8 cellular contexts compared by ENCODE assay signal in genomic region chr20:62386383-62387218, GRCh38. TPM values are rescaled to one million over a fixed set of nuclear protein-coding genes. Genes with fewer than 3 reads are reported as not detected.
A peak's percentile ranks its signal among the peaks of the same experiment; 100 is the strongest.
DNase-seq lines count a peak whose midpoint lies in the region; ATAC-seq, FAIRE-seq and TF ChIP-seq lines count a peak whose summit lies in the region.

TSS of gene RPS21 (plus strand) at chr20:62387103. CDS start at chr20:62387339, 236 bp downstream.

- H3K9me3 ChIP-seq in AG04450 (ENCODE audit: control insufficient read depth, insufficient read depth, low read length) (no peaks in the 10 kb centered on the region), keratinocyte (ENCODE audit: control insufficient read depth, low read depth, low read length) (no peaks in the 10 kb centered on the region)

- H3K4me3 ChIP-seq in AG04450 (ENCODE audit: low read depth, low read length) = peak within 1 kb of the TSS; percentile 99
- peak within 1 kb of the TSS; percentile 89 to 99 (median 90) for H3K4me3 ChIP-seq in keratinocyte (ENCODE audit: control insufficient read depth in 2 of 3, extremely low read depth in 1 of 3, insufficient read depth in 2 of 3, low read depth in 1 of 3, low read length in 3 of 3)

- peaks cover 21% of the 10 kb centered on the region for H3K4me1 ChIP-seq in keratinocyte (ENCODE audit: control insufficient read depth, extremely low read depth, insufficient read depth, low read length)

- peaks cover 59% of the 10 kb centered on the region for H3K79me2 ChIP-seq in keratinocyte (ENCODE audit: control insufficient read depth, insufficient read depth, low read length)

- peak within 1 kb of the TSS; percentile 62 for H2AFZ ChIP-seq in keratinocyte (ENCODE audit: control insufficient read depth, low read length)

- POLR2A ChIA-PET in AG04450 (lab: Yijun Ruan, JAX) = interaction anchor here (0.6 to 1.0 kb wide), 8 partner anchors 9 to 90 kb away, joined by 3 to 9 read pairs (median 4); no protein-coding TSS in a partner anchor

- peak within 1 kb of the TSS; percentile 61 for H3K27ac ChIP-seq in AG04450 (ENCODE audit: low read depth, low read length)
- H3K27ac ChIP-seq in caudate nucleus (ENCODE audit: low read depth, low read length) = peak within 1 kb of the TSS; percentile 92
- H3K27ac ChIP-seq in keratinocyte (ENCODE audit: control insufficient read depth, insufficient read depth, low read length) = peak within 1 kb of the TSS; percentile 86

- H3K4me2 ChIP-seq in keratinocyte (ENCODE audit: control insufficient read depth, extremely low read depth, insufficient read depth, low read depth, low read length) = peak within 1 kb of the TSS; percentile 99

- no peak for FAIRE-seq in keratinocyte (lab: Jason Lieb, UNC)

- H3K9me1 ChIP-seq in keratinocyte (ENCODE audit: control insufficient read depth, extremely low read depth, insufficient read depth, low read length) = no peaks in the 10 kb centered on the region

- H3K27me3 ChIP-seq in AG04450 (ENCODE audit: control insufficient read depth, insufficient read depth, low read length) (no peaks in the 10 kb centered on the region), keratinocyte (ENCODE audit: control insufficient read depth, extremely low read depth, insufficient read depth, low read length) (no peaks in the 10 kb centered on the region)

- DNase-seq in AG04450 (ENCODE audit: low read depth, low spot score) (peak; percentile 61), NCI-H2227 (lab: John Stamatoyannopoulos, UW; ENCODE audit: unreplicated experiment) (peak; percentile 95), caudate nucleus (lab: John Stamatoyannopoulos, UW) (peak in 60 of 61 donors; percentile 41 to 94 (median 85)), keratinocyte (ENCODE audit: low read depth, low spot score) (no peak)
- peak; percentile 81 to 92 (median 88) for DNase-seq in activated CD4-positive, CD25-positive, alpha-beta regulatory T cell (lab: John Stamatoyannopoulos, UW)
- peak; percentile 79 to 92 (median 85) for DNase-seq in stimulated activated CD4-positive, alpha-beta T cell treated with anti-CD3 and anti-CD28 coated beads, Interleukin-12 subunit alpha, Interleukin-12 subunit beta, amount 100 ng/mL, for 48 hours (ENCODE audit: low read depth in 2 of 3, low spot score in 1 of 3)

- dilution Hi-C loops in keratinocyte (cut with MboI; ENCODE audit: extremely low pct_ligation_motif_present, low sequenced_read_pairs) = no loop called here

- ATAC-seq in GM18907 (IDR thresholded peaks at IDR 0.05; ENCODE audit: unreplicated experiment) (peak; percentile 76), HG03159 (IDR thresholded peaks at IDR 0.05; ENCODE audit: unreplicated experiment) (peak; percentile 80)

- H4K20me1 ChIP-seq in keratinocyte (ENCODE audit: control insufficient read depth, extremely low read depth, insufficient read depth, low read length) = peaks cover 10% of the 10 kb centered on the region

- TF ChIP-seq CTCF in AG04450 (IDR thresholded peaks at IDR 0.05; ENCODE audit: low read depth, low read length) = no peak
- no peak for TF ChIP-seq CTCF in keratinocyte (optimal IDR thresholded peaks at IDR 0.05 in 1 of 3, IDR thresholded peaks at IDR 0.05 in 1 of 3, conservative IDR thresholded peaks at IDR 0.05 in 1 of 3; ENCODE audit: extremely low read depth in 1 of 3, insufficient read depth in 2 of 3, low read length in 3 of 3)

- peak within 1 kb of the TSS; percentile 93 for H3K9ac ChIP-seq in keratinocyte (ENCODE audit: control insufficient read depth, extremely low read depth, insufficient read depth, low read length)

- H3K36me3 ChIP-seq in keratinocyte (ENCODE audit: control insufficient read depth in 2 of 2, extremely low read depth in 1 of 2, insufficient read depth in 2 of 2, low read length in 2 of 2) = peaks cover 28 to 29% of the 10 kb centered on the region in 2 experiments

- CTCF ChIA-PET in AG04450 (lab: Charles Lee) = interaction anchor here (0.7 to 2.0 kb wide), 5 partner anchors 18 to 113 kb away, joined by 3 to 10 read pairs (median 4); no protein-coding TSS in a partner anchor

RNA-seq across cellular contexts. Expression of gene RPS21, which starts in this region (rescaled TPM):
- 2,351 and 2,723 TPM in 2 replicates for polyA plus RNA-seq in AG04450 (2011; rRNA removed)
- polyA minus RNA-seq in AG04450 (2011; rRNA and poly(A)+ RNA removed) = 571 and 680 TPM in 2 replicates
- polyA plus RNA-seq in keratinocyte = 2,971 to 5,490 TPM (median 3,874 TPM) in 3 replicates
- polyA plus RNA-seq in keratinocyte (2011; ENCODE audit: low read depth) = 984 TPM
- 1,407 and 2,786 TPM in 2 replicates for polyA plus RNA-seq in keratinocyte (2011; cell fraction: cytosol; rRNA removed)
- 1,324 and 1,818 TPM in 2 replicates for polyA plus RNA-seq in keratinocyte (2011; cell fraction: nucleus; rRNA removed)
- polyA plus RNA-seq in keratinocyte (2012; ENCODE audit: low replicate concordance) = 3,853 and 4,653 TPM in 2 replicates
- polyA minus RNA-seq in keratinocyte = 724 to 1,431 TPM (median 1,117 TPM) in 3 replicates
- polyA minus RNA-seq in keratinocyte (2011; cell fraction: cytosol; rRNA and poly(A)+ RNA removed) = 1,444 TPM
- 353 and 441 TPM in 2 replicates for polyA minus RNA-seq in keratinocyte (2011; cell fraction: nucleus; rRNA and poly(A)+ RNA removed)
